Comparison of ENCODE assay signal across 9 cellular contexts in genomic region chr14:23379331-23380196, GRCh38. TPM values are rescaled to one million over a fixed set of nuclear protein-coding genes. Genes with fewer than 3 reads are reported as not detected.
DNase-seq lines count a peak whose midpoint lies in the region; ATAC-seq and TF ChIP-seq lines count a peak whose summit lies in the region.
"Had no signal": no experiment of that assay in that cellular context is flagged by ENCODE, and none has a peak within 500 bp of the region (broad histone marks: within the 10 kb centered on the region; RNA-seq: fewer than 3 reads in every experiment).

No MANE protein-coding gene starts in this region.

- no peak overlapping the region for H3K4me3 ChIP-seq in GM23248
- H3K4me3 ChIP-seq in neuronal stem cell (ENCODE audit: low read length in 2 of 2): no peak overlapping the region
- no peak overlapping the region for H3K4me3 ChIP-seq in thoracic aorta

- no peak overlapping the region for H2BK5ac ChIP-seq in neuronal stem cell (ENCODE audit: low read length)

- H3K4me2 ChIP-seq in GM23248 (ENCODE audit: unreplicated experiment) (no peak overlapping the region), neuronal stem cell (ENCODE audit: insufficient read depth, low read length, poor library complexity, severe bottlenecking) (no peak overlapping the region)

- no peaks in the 10 kb centered on the region for H4K20me1 ChIP-seq in GM23248 (ENCODE audit: insufficient read depth)

- H3K14ac ChIP-seq in neuronal stem cell (ENCODE audit: low read length): no peak overlapping the region

- H4K8ac ChIP-seq in neuronal stem cell (ENCODE audit: low read depth, low read length): no peak overlapping the region

- DNase-seq in AG09319 (ENCODE audit: extremely low read depth, low read depth) (no peak), GM23248 (peak; percentile 63), NCI-H526 treated with DMSO at 0.1 percent for 48 hours (lab: John Stamatoyannopoulos, UW) (peak; percentile 18), erythroblast (lab: John Stamatoyannopoulos, UW) (peak; percentile 48 to 79), neuronal stem cell (ENCODE audit: low spot score) (peak; percentile 48), thoracic aorta (ENCODE audit: low spot score) (no peak)
- DNase-seq in activated CD8-positive, alpha-beta memory T cell treated with anti-CD3 and anti-CD28 coated beads, Interleukin-2, amount 50 U/mL, for 24 hours (ENCODE audit: extremely low read depth): peak; percentile 13

- no peak overlapping the region for H2BK12ac ChIP-seq in neuronal stem cell (ENCODE audit: low read length)

- H3K4ac ChIP-seq in neuronal stem cell (ENCODE audit: low read length): no peak overlapping the region

- peaks cover 12% of the 10 kb centered on the region; the same call in 1 of the 2 replicates for H3K27me3 ChIP-seq in GM23248 (replicated peaks; ENCODE audit: insufficient read depth)
- peaks cover 0 to 52% (median 0%) of the 10 kb centered on the region in 3 experiments for H3K27me3 ChIP-seq in neuronal stem cell (ENCODE audit: control insufficient read depth in 3 of 3, insufficient read depth in 3 of 3, low read depth in 1 of 3, low read length in 3 of 3)
- H3K27me3 ChIP-seq in thoracic aorta (replicated peaks; ENCODE audit: insufficient read depth): no peaks in the 10 kb centered on the region

- no peak overlapping the region for H3K18ac ChIP-seq in neuronal stem cell (ENCODE audit: low read length)

- in situ Hi-C loops in GM23248 (cut with MboI): no loop called here

- WGBS in GM23248 (ENCODE audit: low coverage in 1 of 2, low lambda C conversion rate in 2 of 2, missing lambda C conversion rate in 2 of 2), 2 experiments: 30 to 31% methylated on average over 13 of the region's 13 CpGs
- WGBS in neuronal stem cell (ENCODE audit: extremely low coverage in 2 of 2, insufficient read length in 2 of 2, insufficient replicate concordance in 1 of 2), 2 donors: no CpG with 5 or more reads among the region's 13 CpGs

- H3K9ac ChIP-seq in GM23248: no peak overlapping the region
- no peak overlapping the region for H3K9ac ChIP-seq in neuronal stem cell (ENCODE audit: low read depth, low read length, poor library complexity)

- H3K79me2 ChIP-seq in GM23248 (ENCODE audit: insufficient read depth): no peaks in the 10 kb centered on the region

- no peaks in the 10 kb centered on the region for H3F3A ChIP-seq in GM23248 (ENCODE audit: insufficient read depth)

- H3K4me1 ChIP-seq in GM23248 (ENCODE audit: insufficient read depth): no peaks in the 10 kb centered on the region
- H3K4me1 ChIP-seq in neuronal stem cell (ENCODE audit: control insufficient read depth in 2 of 2, insufficient read depth in 1 of 2, low read depth in 1 of 2, low read length in 2 of 2): peaks cover 0 to 11% of the 10 kb centered on the region in 2 donors
- peaks cover 0 to 4% of the 10 kb centered on the region in 2 donors for H3K4me1 ChIP-seq in thoracic aorta (ENCODE audit: control insufficient read depth in 1 of 2, low read depth in 2 of 2)

- H3K36me3 ChIP-seq in GM23248 (ENCODE audit: low read depth): no peaks in the 10 kb centered on the region
- H3K36me3 ChIP-seq in neuronal stem cell (replicated peaks in 1 of 2; ENCODE audit: control insufficient read depth in 2 of 2, insufficient read depth in 2 of 2, low read length in 2 of 2): no peaks in the 10 kb centered on the region
- no peaks in the 10 kb centered on the region for H3K36me3 ChIP-seq in thoracic aorta

- H4K91ac ChIP-seq in neuronal stem cell (ENCODE audit: low read depth, low read length, poor library complexity): no peak overlapping the region

- H3K27ac ChIP-seq in GM23248 (no peak overlapping the region), neuronal stem cell (replicated peaks; ENCODE audit: low read length) (no peak overlapping the region), thoracic aorta (no peak overlapping the region)

- H3K23ac ChIP-seq in neuronal stem cell (ENCODE audit: low read depth, low read length, poor library complexity): no peak overlapping the region

- peak overlapping the region; percentile 91 for H2BK15ac ChIP-seq in neuronal stem cell (ENCODE audit: low read length)

- H3K79me1 ChIP-seq in neuronal stem cell (ENCODE audit: low read depth, low read length): no peaks in the 10 kb centered on the region

- peak overlapping the region; percentile 91 for H2AK5ac ChIP-seq in neuronal stem cell (ENCODE audit: low read depth, low read length)

- TF ChIP-seq CTCF in AG09319 (IDR thresholded peaks at IDR 0.05; ENCODE audit: low read depth, low read length): peak; percentile 99
- peak; percentile 83 for TF ChIP-seq CTCF in thoracic aorta (IDR thresholded peaks at IDR 0.05)

- no peak for TF ChIP-seq POLR2A in erythroblast (IDR thresholded peaks at IDR 0.05; ENCODE audit: low read length)

- H3K9me3 ChIP-seq in GM23248 (ENCODE audit: low read depth) (no peaks in the 10 kb centered on the region), neuronal stem cell (replicated peaks in 1 of 2; ENCODE audit: control insufficient read depth in 2 of 2, insufficient read depth in 1 of 2, low read depth in 1 of 2, low read length in 2 of 2) (no peaks in the 10 kb centered on the region), thoracic aorta (no peaks in the 10 kb centered on the region)

- H2AFZ ChIP-seq in GM23248 (no peak overlapping the region), neuronal stem cell (ENCODE audit: low read length) (no peak overlapping the region)

- no peaks in the 10 kb centered on the region for H3K9me2 ChIP-seq in GM23248 (ENCODE audit: insufficient read depth)

- no peak overlapping the region for H2BK120ac ChIP-seq in neuronal stem cell (ENCODE audit: low read depth, low read length)

- ATAC-seq in thoracic aorta (ENCODE audit: insufficient number of reproducible peaks, low FRiP score, low read depth) (peak; percentile 51), GM21576 (IDR thresholded peaks at IDR 0.05; ENCODE audit: unreplicated experiment) (no peak)

RNA-seq across cellular contexts. Expression of gene CMTM5, which starts 2.7 kb away (rescaled TPM):
- total RNA-seq in GM23248 (2014; rRNA removed; shearing (Covaris generic)): not detected in 2 replicates
- polyA plus RNA-seq in GM23248 (2016; fragmentation: Nextera tagmentation; extraction: Ambion mirVana): not detected in 2 replicates
- 5.0 TPM for polyA plus RNA-seq in neuronal stem cell (2013, experiment 1 of 2)
- polyA plus RNA-seq in neuronal stem cell (2013, experiment 2 of 2): 4.4 TPM
- total RNA-seq in thoracic aorta: 1 to 10 TPM in 1 of 2 donors, not detected in 1; 2.6 TPM
- total RNA-seq: pulmonary artery endothelial cell had no signal

RNA-seq across cellular contexts. Expression of gene IL25, which starts 7.0 kb away (rescaled TPM):
- total RNA-seq in GM23248 (2014; rRNA removed; shearing (Covaris generic)): not detected in 2 replicates
- polyA plus RNA-seq in GM23248 (2016; fragmentation: Nextera tagmentation; extraction: Ambion mirVana): not detected in 2 replicates
- not detected for polyA plus RNA-seq in neuronal stem cell (2013, experiment 1 of 2)
- polyA plus RNA-seq in neuronal stem cell (2013, experiment 2 of 2): not detected
- total RNA-seq in thoracic aorta: not detected
- total RNA-seq: pulmonary artery endothelial cell had no signal

RNA-seq across cellular contexts. Expression of gene EFS, which starts 14.6 kb away (rescaled TPM):
- 8.6 and 17.3 TPM in 2 replicates for total RNA-seq in GM23248 (2014; rRNA removed; shearing (Covaris generic))
- polyA plus RNA-seq in GM23248 (2016; fragmentation: Nextera tagmentation; extraction: Ambion mirVana): 3.9 and 4.2 TPM in 2 replicates
- 74.5 TPM for polyA plus RNA-seq in neuronal stem cell (2013, experiment 1 of 2)
- polyA plus RNA-seq in neuronal stem cell (2013, experiment 2 of 2): 74.5 TPM
- total RNA-seq in thoracic aorta: 10 to 100 TPM; 23.3 to 38.2 TPM
- total RNA-seq: pulmonary artery endothelial cell had no signal

RNA-seq across cellular contexts. Expression of gene SLC22A17, which starts 26.9 kb away (rescaled TPM):
- 32.8 and 42.3 TPM in 2 replicates for total RNA-seq in GM23248 (2014; rRNA removed; shearing (Covaris generic))
- 16.5 and 20.4 TPM in 2 replicates for polyA plus RNA-seq in GM23248 (2016; fragmentation: Nextera tagmentation; extraction: Ambion mirVana)
- polyA plus RNA-seq in neuronal stem cell (2013, experiment 1 of 2): 62.0 TPM
- 60.0 TPM for polyA plus RNA-seq in neuronal stem cell (2013, experiment 2 of 2)
- total RNA-seq in thoracic aorta: 10 to 100 TPM; 55.1 to 72.3 TPM

RNA-seq across cellular contexts. Expression of gene MYH6, which starts 28.5 kb away (rescaled TPM):
- total RNA-seq in GM23248 (2014; rRNA removed; shearing (Covaris generic)): not detected in 2 replicates
- 0.80 TPM in 1 of 2 replicates, not detected in the other for polyA plus RNA-seq in GM23248 (2016; fragmentation: Nextera tagmentation; extraction: Ambion mirVana)
- polyA plus RNA-seq in neuronal stem cell (2013, experiment 1 of 2): 0.03 TPM
- 0.04 TPM for polyA plus RNA-seq in neuronal stem cell (2013, experiment 2 of 2)
- not detected for total RNA-seq in thoracic aorta
- total RNA-seq: pulmonary artery endothelial cell had no signal

Comparison
In these comparisons a context has a peak if more than half of its experiments do, and no peak if none do; other contexts are left out.
1. DNase-seq: peak in GM23248 (single experiment), NCI-H526 treated with DMSO at 0.1 percent for 48 hours (single experiment), activated CD8-positive, alpha-beta memory T cell treated with anti-CD3 and anti-CD28 coated beads, Interleukin-2, amount 50 U/mL, for 24 hours (single experiment), erythroblast (2 of 2) and neuronal stem cell (single experiment); none in AG09319 (single experiment) and thoracic aorta (single experiment).